Comparison of ENCODE assay signal across 23 cellular contexts in genomic region chr7:30182186-30182585, GRCh38. TPM values are rescaled to one million over a fixed set of nuclear protein-coding genes. Genes with fewer than 3 reads are reported as not detected.
DNase-seq lines count a peak whose midpoint lies in the region; ATAC-seq and TF ChIP-seq lines count a peak whose summit lies in the region.
"Had no signal": no experiment of that assay in that cellular context is flagged by ENCODE, and none has a peak within 500 bp of the region (broad histone marks: within the 10 kb centered on the region; RNA-seq: fewer than 3 reads in every experiment).

No MANE protein-coding gene starts in this region.

- POLR2A ChIA-PET in activated CD8-positive, alpha-beta T cell treated with anti-CD3 and anti-CD28 coated beads, Interleukin-2, amount 10 ng/mL, durations not matched to agents 7 days and 5 days (lab: Charles Lee) = no interaction called here

- no peak overlapping the region for H3K27ac Mint-ChIP-seq in activated CD8-positive, alpha-beta T cell treated with anti-CD3 and anti-CD28 coated beads, Interleukin-2, amount 10 ng/mL, durations not matched to agents 7 days and 5 days
- H3K27ac Mint-ChIP-seq: activated naive CD4-positive, alpha-beta T cell treated with anti-CD3 and anti-CD28 coated beads, Interleukin-2, amount 50 U/mL, for 24 hours; progenitor cell of endocrine pancreas; stimulated activated memory B cell treated with anti-CD40 and anti-IgM and Interleukin-4, amounts not matched to agents 10 μg/mL and 1 μg/mL and 100 μg/mL, for 72 hours; T-helper 2 cell treated with Interferon-gamma antibody and Interleukin-4, amounts not matched to agents 5 μg/mL and 100 μg/mL, for 36 hours had no signal

- H3K36me3 ChIP-seq in ascending aorta = no peaks in the 10 kb centered on the region
- H3K36me3 ChIP-seq in psoas muscle (ENCODE audit: insufficient read depth in 1 of 2, low read depth in 1 of 2) = no peaks in the 10 kb centered on the region
- no peaks in the 10 kb centered on the region for H3K36me3 ChIP-seq in aorta (ENCODE audit: control insufficient read depth in 1 of 2, insufficient read depth in 2 of 2, low read length in 1 of 2)
- H3K36me3 ChIP-seq: spleen had no signal

- no peak for TF ChIP-seq CTCF in ascending aorta (IDR thresholded peaks at IDR 0.05)
- TF ChIP-seq CTCF in psoas muscle (IDR thresholded peaks at IDR 0.05) = no peak

- no peaks in the 10 kb centered on the region for H3K36me3 Mint-ChIP-seq in activated CD8-positive, alpha-beta T cell treated with anti-CD3 and anti-CD28 coated beads, Interleukin-2, amount 10 ng/mL, durations not matched to agents 7 days and 5 days (ENCODE audit: low read depth)

- DNase-seq in ascending aorta (ENCODE audit: low spot score in 2 of 2) (peak in 1 of 2 donors; percentile 86), Right ventricle myocardium superior (peak; percentile 55), psoas muscle (peak in 1 of 2 donors; percentile 76), aorta (peak in 1 of 2 donors; percentile 68), NCI-H2196 treated with DMSO at 0.1 percent for 48 hours (lab: John Stamatoyannopoulos, UW; ENCODE audit: unreplicated experiment) (no peak), NCI-H2171 (lab: John Stamatoyannopoulos, UW) (no peak)
- DNase-seq in activated CD8-positive, alpha-beta T cell treated with anti-CD3 and anti-CD28 coated beads, Interleukin-2, amount 10 ng/mL, durations not matched to agents 7 days and 5 days = no peak
- DNase-seq: activated CD4-positive, alpha-beta T cell treated with anti-CD3 and anti-CD28 coated beads, Interleukin-2, amount 50 U/mL, for 1 hour; cortex of kidney; HCEC 1CT; kidney; NCI-H1048; NCI-H1930; NCI-H345; OCI-M1; spleen; stimulated activated CD4-positive, alpha-beta T cell treated with anti-CD3 and anti-CD28 coated beads, Interleukin-2, amount 100 ng/mL, for 48 hours had no signal

- no peaks in the 10 kb centered on the region for H3K9me3 ChIP-seq in ascending aorta
- no peaks in the 10 kb centered on the region for H3K9me3 ChIP-seq in psoas muscle
- H3K9me3 ChIP-seq in aorta (ENCODE audit: control insufficient read depth, low read length) = no peaks in the 10 kb centered on the region

- intact Hi-C loops in ascending aorta (cut with DNase I) = loop anchor here (1.0 to 5.0 kb wide), 2 partner anchors 154 to 290 kb away; partner anchors contain the start of gene PLEKHA8
- intact Hi-C loops in Right ventricle myocardium superior (cut with DNase I) = no loop called here
- intact Hi-C loops in psoas muscle (cut with DNase I) = no loop called here
- intact Hi-C loops in aorta (cut with DNase I) = loop anchor here in 1 of 2 donors (5.0 kb wide), 1 partner anchor 100 kb away; the partner anchor contains the start of gene ZNRF2

- H3K27me3 Mint-ChIP-seq in activated CD8-positive, alpha-beta T cell treated with anti-CD3 and anti-CD28 coated beads, Interleukin-2, amount 10 ng/mL, durations not matched to agents 7 days and 5 days (ENCODE audit: low read depth) = no peaks in the 10 kb centered on the region
- H3K27me3 Mint-ChIP-seq: activated naive CD4-positive, alpha-beta T cell treated with anti-CD3 and anti-CD28 coated beads, Interleukin-2, amount 50 U/mL, for 24 hours; progenitor cell of endocrine pancreas; stimulated activated memory B cell treated with anti-CD40 and anti-IgM and Interleukin-4, amounts not matched to agents 10 μg/mL and 1 μg/mL and 100 μg/mL, for 72 hours had no signal

- peak; percentile 88 for ATAC-seq in Right ventricle myocardium superior (ENCODE audit: poor library complexity)
- ATAC-seq in psoas muscle = peak; percentile 77 to 87 (median 84)
- ATAC-seq in aorta (ENCODE audit: low FRiP score) = peak; percentile 85
- ATAC-seq in activated CD8-positive, alpha-beta T cell treated with anti-CD3 and anti-CD28 coated beads, Interleukin-2, amount 10 ng/mL, durations not matched to agents 7 days and 5 days = no peak
- ATAC-seq: HepG2; stimulated activated memory B cell treated with anti-CD40 and anti-IgM and Interleukin-4, amounts not matched to agents 10 μg/mL and 1 μg/mL and 100 μg/mL, for 72 hours had no signal

- H3K4me1 ChIP-seq in ascending aorta = peaks cover 12 to 60% of the 10 kb centered on the region in 2 donors
- peaks cover 73% of the 10 kb centered on the region for H3K4me1 ChIP-seq in psoas muscle
- H3K4me1 ChIP-seq in aorta (ENCODE audit: control insufficient read depth in 1 of 2, insufficient read depth in 2 of 2, low read length in 2 of 2) = peaks cover 11 to 26% of the 10 kb centered on the region in 2 donors

- no peak overlapping the region for H3K4me3 Mint-ChIP-seq in activated CD8-positive, alpha-beta T cell treated with anti-CD3 and anti-CD28 coated beads, Interleukin-2, amount 10 ng/mL, durations not matched to agents 7 days and 5 days
- H3K4me3 Mint-ChIP-seq: activated naive CD4-positive, alpha-beta T cell treated with anti-CD3 and anti-CD28 coated beads, Interleukin-2, amount 50 U/mL, for 24 hours; CD14-positive monocyte; stimulated activated memory B cell treated with anti-CD40 and anti-IgM and Interleukin-4, amounts not matched to agents 10 μg/mL and 1 μg/mL and 100 μg/mL, for 72 hours; T-helper 2 cell treated with Interferon-gamma antibody and Interleukin-4, amounts not matched to agents 5 μg/mL and 100 μg/mL, for 36 hours had no signal

- H3K9me3 Mint-ChIP-seq in activated CD8-positive, alpha-beta T cell treated with anti-CD3 and anti-CD28 coated beads, Interleukin-2, amount 10 ng/mL, durations not matched to agents 7 days and 5 days (ENCODE audit: insufficient read depth) = peaks cover 2% of the 10 kb centered on the region
- H3K9me3 Mint-ChIP-seq: T-helper 2 cell treated with Interferon-gamma antibody and Interleukin-4, amounts not matched to agents 5 μg/mL and 100 μg/mL, for 36 hours had no signal

- H3K4me3 ChIP-seq in ascending aorta (peak overlapping the region in 1 of 2 donors; percentile 14), psoas muscle (no peak overlapping the region), aorta (ENCODE audit: low read length in 2 of 2) (no peak overlapping the region)
- H3K4me3 ChIP-seq: spleen had no signal

- no peaks in the 10 kb centered on the region for H3K27me3 ChIP-seq in ascending aorta
- no peaks in the 10 kb centered on the region for H3K27me3 ChIP-seq in psoas muscle (ENCODE audit: insufficient read depth in 3 of 3, low read length in 2 of 3)
- no peaks in the 10 kb centered on the region for H3K27me3 ChIP-seq in aorta (ENCODE audit: control insufficient read depth in 1 of 2, insufficient read depth in 2 of 2, low read length in 1 of 2)
- H3K27me3 ChIP-seq: spleen had no signal

- H3K27ac ChIP-seq in ascending aorta (peak overlapping the region; percentile 79 to 85), psoas muscle (peak overlapping the region; percentile 87), aorta (ENCODE audit: low read depth in 1 of 2, low read length in 2 of 2) (peak overlapping the region; percentile 47 to 79)
- H3K27ac ChIP-seq: spleen had no signal

- CTCF ChIA-PET in activated CD8-positive, alpha-beta T cell treated with anti-CD3 and anti-CD28 coated beads, Interleukin-2, amount 10 ng/mL, durations not matched to agents 7 days and 5 days (lab: Charles Lee) = interaction anchor here (1.0 to 1.3 kb wide), 3 partner anchors 16 to 94 kb away, joined by 3 read pairs; no protein-coding TSS in a partner anchor

- H3K4me1 Mint-ChIP-seq in activated CD8-positive, alpha-beta T cell treated with anti-CD3 and anti-CD28 coated beads, Interleukin-2, amount 10 ng/mL, durations not matched to agents 7 days and 5 days (ENCODE audit: low read depth) = peaks cover 7% of the 10 kb centered on the region

- WGBS in psoas muscle, 3 donors = 34 to 48% (median 36%) methylated on average over 3 of the region's 3 CpGs
- WGBS in aorta, 2 donors = 4 to 7% methylated on average over 3 of the region's 3 CpGs

RNA-seq across cellular contexts. Expression of gene MTURN, which starts 47.4 kb away (rescaled TPM):
- 40.9 TPM for total RNA-seq in ascending aorta
- total RNA-seq in Right ventricle myocardium superior = 17.7 TPM
- 10 to 100 TPM; 17.6 to 68.6 (median 36.9) TPM for total RNA-seq in psoas muscle
- 10 to 100 TPM in 2 of 3 donors, 1 to 10 TPM in 1; 7.1 to 12.5 (median 10.2) TPM for polyA plus RNA-seq in psoas muscle
- 10 to 100 TPM; 43.4 to 72.5 TPM for total RNA-seq in aorta
- polyA plus RNA-seq in aorta = 100 to 1,000 TPM in 1 of 2 donors, 10 to 100 TPM in 1; 44.5 to 110 TPM
- 1 to 10 TPM; 1.1 to 1.3 TPM for total RNA-seq in activated CD8-positive, alpha-beta T cell treated with anti-CD3 and anti-CD28 coated beads, Interleukin-2, amount 10 ng/mL, durations not matched to agents 7 days and 5 days
